In the genomic region with DNA sequence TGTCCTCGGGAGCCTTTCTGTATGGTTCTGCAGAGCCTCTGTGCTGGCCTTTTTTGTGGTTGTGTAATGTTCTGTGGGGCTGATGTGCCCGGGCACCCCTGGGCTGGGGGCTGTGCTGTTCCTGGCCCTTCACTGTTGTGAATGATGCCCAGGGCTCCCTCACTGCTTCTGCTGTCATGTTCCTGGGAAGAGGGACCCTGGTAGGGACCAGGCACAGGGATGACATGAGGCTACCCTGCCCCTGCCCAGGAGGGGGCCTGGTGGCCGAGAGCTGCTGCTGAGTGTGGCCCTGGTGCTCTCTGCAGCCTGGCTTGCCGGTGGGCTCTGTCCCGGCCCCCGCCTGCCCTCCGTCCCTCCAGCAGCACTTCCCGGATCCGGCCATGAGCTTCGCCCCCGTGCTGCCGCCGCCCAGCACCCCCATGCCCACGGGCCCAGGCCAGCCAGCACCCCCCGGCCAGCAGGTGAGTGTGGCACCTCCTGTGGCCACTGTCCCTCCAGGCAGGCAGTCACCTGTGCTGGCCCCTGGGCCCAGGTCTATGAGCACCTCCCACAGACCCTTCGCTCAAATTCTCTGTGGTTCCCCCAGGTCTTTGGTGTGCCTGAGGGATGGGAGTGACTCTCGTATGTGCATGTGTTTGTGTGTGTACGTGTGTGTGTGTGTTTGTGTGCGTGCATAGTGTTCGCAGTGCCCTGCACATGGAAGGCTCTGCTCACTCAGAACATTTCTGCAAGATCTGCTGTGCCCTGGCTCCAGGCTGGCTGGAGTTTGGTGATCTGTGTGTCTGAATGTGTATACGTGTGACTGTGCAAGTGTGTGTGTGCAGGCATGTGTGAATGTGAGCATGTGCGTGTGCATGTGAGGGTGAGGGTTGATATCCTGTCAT, we compare ENCODE assay signal across 16 cellular contexts.
DNase-seq lines count a peak whose midpoint lies in the region; ATAC-seq and TF ChIP-seq lines count a peak whose summit lies in the region.
"Had no signal": no experiment of that assay in that cellular context is flagged by ENCODE, and none has a peak within 500 bp of the region (broad histone marks: within the 10 kb centered on the region; RNA-seq: fewer than 3 reads in every experiment).

No MANE protein-coding gene starts in this region.

- no peak overlapping the region for H3K4me3 Mint-ChIP-seq in osteocyte (ENCODE audit: unreplicated experiment)

- H3K4me1 ChIP-seq in right atrium auricular region, result peaks cover 0 to 14% of the 10 kb centered on the region in 2 donors
- H3K4me1 ChIP-seq: HAP-1 had no signal

- DNase-seq in Right ventricle myocardium superior (peak; percentile 27), right atrium auricular region (ENCODE audit: low spot score) (no peak), iPS-NIHi11 (ENCODE audit: low spot score) (peak; percentile 12), osteocyte (ENCODE audit: extremely low spot score, unreplicated experiment) (peak; percentile 79), putamen (ENCODE audit: low spot score) (no peak), caudate nucleus (lab: John Stamatoyannopoulos, UW) (no peak)
- DNase-seq: activated CD4-positive, alpha-beta T cell treated with anti-CD3 and anti-CD28 coated beads, Interleukin-2, amount 50 U/mL, for 1 hour; foreskin fibroblast; NCI-H1105; NCI-H82; stimulated activated naive CD4-positive, alpha-beta T cell had no signal

- H3K27ac ChIP-seq in right atrium auricular region (no peak overlapping the region), caudate nucleus (ENCODE audit: low read depth, low read length) (no peak overlapping the region)
- H3K27ac ChIP-seq: coronary artery had no signal

- H3K27me3 ChIP-seq in right atrium auricular region, result no peaks in the 10 kb centered on the region

- no peaks in the 10 kb centered on the region for H3K9me3 ChIP-seq in right atrium auricular region
- H3K9me3 ChIP-seq: HAP-1 had no signal

- H3K27ac Mint-ChIP-seq in osteocyte (ENCODE audit: unreplicated experiment), result no peak overlapping the region
- H3K27ac Mint-ChIP-seq: activated T-helper 2 cell treated with anti-CD3 and anti-CD28 coated beads, Interferon-gamma antibody, Interleukin-2, Interleukin-4, amounts not matched to agents 10 μg/mL and 5 μg/mL and 100 μg/mL, durations not matched to agents 14 hours and 24 hours and 36 hours had no signal

- H3K27me3 Mint-ChIP-seq in osteocyte (ENCODE audit: unreplicated experiment), result no peaks in the 10 kb centered on the region

- H3K4me3 ChIP-seq in right atrium auricular region, result no peak overlapping the region
- H3K4me3 ChIP-seq: coronary artery, HAP-1 had no signal

- intact Hi-C loops in Right ventricle myocardium superior (cut with DNase I), result no loop called here

- H3K36me3 ChIP-seq in right atrium auricular region, result peaks cover 3% of the 10 kb centered on the region

- TF ChIP-seq CTCF in right atrium auricular region (IDR thresholded peaks at IDR 0.05) (no peak), osteocyte (IDR thresholded peaks at IDR 0.05) (no peak)

- H3K9me3 Mint-ChIP-seq in osteocyte (ENCODE audit: unreplicated experiment), result no peaks in the 10 kb centered on the region
- H3K9me3 Mint-ChIP-seq: activated T-helper 2 cell treated with anti-CD3 and anti-CD28 coated beads, Interferon-gamma antibody, Interleukin-2, Interleukin-4, amounts not matched to agents 10 μg/mL and 5 μg/mL and 100 μg/mL, durations not matched to agents 14 hours and 24 hours and 36 hours had no signal

- ATAC-seq in Right ventricle myocardium superior (ENCODE audit: poor library complexity) (no peak), GM19452 (IDR thresholded peaks at IDR 0.05; ENCODE audit: unreplicated experiment) (no peak)
- ATAC-seq: Panc1 had no signal

- H3K36me3 Mint-ChIP-seq in osteocyte (ENCODE audit: unreplicated experiment), result no peaks in the 10 kb centered on the region

- H3K4me1 Mint-ChIP-seq in osteocyte (ENCODE audit: unreplicated experiment), result no peaks in the 10 kb centered on the region

Comparison
In these comparisons a context has a peak if more than half of its experiments do, and no peak if none do; other contexts are left out.
1. DNase-seq: peak in Right ventricle myocardium superior (single experiment), iPS-NIHi11 (single experiment) and osteocyte (single experiment); none in right atrium auricular region (single experiment), putamen (single experiment) and caudate nucleus (0 of 61).